Comparison of ENCODE assay signal across 21 cellular contexts in genomic region chr3:38542401-38543298, GRCh38. TPM values are rescaled to one million over a fixed set of nuclear protein-coding genes. Genes with fewer than 3 reads are reported as not detected.
DNase-seq lines count a peak whose midpoint lies in the region; ATAC-seq, FAIRE-seq and TF ChIP-seq lines count a peak whose summit lies in the region.
"Had no signal": no experiment of that assay in that cellular context is flagged by ENCODE, and none has a peak within 500 bp of the region (broad histone marks: within the 10 kb centered on the region; RNA-seq: fewer than 3 reads in every experiment).

No MANE protein-coding gene starts in this region.

- H3K27me3 Mint-ChIP-seq in nephron progenitor cell (ENCODE audit: low read depth, poor library complexity), result peaks cover 14% of the 10 kb centered on the region
- H3K27me3 Mint-ChIP-seq: activated naive CD8-positive, alpha-beta T cell treated with anti-CD3 and anti-CD28 coated beads, Interleukin-2, amount 50 U/mL, for 24 hours had no signal

- peaks cover 9% of the 10 kb centered on the region for H3K4me1 ChIP-seq in BE2C

- no peaks in the 10 kb centered on the region for H3K36me3 ChIP-seq in BE2C
- H3K36me3 ChIP-seq: esophagus muscularis mucosa, WERI-Rb-1 had no signal

- H3K4me3 ChIP-seq in BE2C (ENCODE audit: low read depth, low read length) (no peak overlapping the region), foreskin fibroblast (ENCODE audit: low read depth in 1 of 2, low read length in 2 of 2) (no peak overlapping the region)
- H3K4me3 ChIP-seq: esophagus muscularis mucosa had no signal

- H3K9me3 Mint-ChIP-seq in nephron progenitor cell, result no peaks in the 10 kb centered on the region
- H3K9me3 Mint-ChIP-seq: activated CD4-positive, alpha-beta memory T cell treated with anti-CD3 and anti-CD28 coated beads, Interleukin-2, amount 10 ng/mL, durations not matched to agents 7 days and 5 days; activated naive CD8-positive, alpha-beta T cell treated with anti-CD3 and anti-CD28 coated beads, Interleukin-2, amount 50 U/mL, for 24 hours; activated T-cell treated with anti-CD3 and anti-CD28 coated beads, Interleukin-2, amount 50 U/mL, for 72 hours; neural crest cell had no signal

- H3K36me3 Mint-ChIP-seq in nephron progenitor cell (ENCODE audit: low read depth), result peaks cover 4% of the 10 kb centered on the region

- DNase-seq in BE2C (peak; percentile 33), HTR-8/SVneo (ENCODE audit: insufficient read length, low spot score) (peak; percentile 37), foreskin fibroblast (peak; percentile 29 to 47), nephron progenitor cell (peak; percentile 20), pons (ENCODE audit: low spot score) (no peak), NCI-H345 (lab: John Stamatoyannopoulos, UW) (no peak), G401 (ENCODE audit: low spot score) (no peak)
- DNase-seq: activated CD4-positive, alpha-beta memory T cell treated with anti-CD3 and anti-CD28 coated beads, Interleukin-2, amount 10 ng/mL, durations not matched to agents 7 days and 5 days; activated naive CD8-positive, alpha-beta T cell treated with anti-CD3 and anti-CD28 coated beads, Interleukin-2, amount 50 U/mL, for 24 hours; activated T-cell treated with anti-CD3 and anti-CD28 coated beads, Interleukin-2, amount 50 U/mL, for 72 hours; COR-L47; GF-D8; mesendoderm; NCI-H1417 treated with DMSO at 0.1 percent for 48 hours; NCI-H2171 treated with DMSO at 0.1 percent for 48 hours; stimulated activated CD4-positive, alpha-beta T cell treated with anti-CD3 and anti-CD28 coated beads, Interleukin-4, amount 100 ng/mL, for 1 hour; WERI-Rb-1 had no signal

- peaks cover 23% of the 10 kb centered on the region for H3K4me1 Mint-ChIP-seq in nephron progenitor cell
- H3K4me1 Mint-ChIP-seq: activated CD4-positive, alpha-beta memory T cell treated with anti-CD3 and anti-CD28 coated beads, Interleukin-2, amount 10 ng/mL, durations not matched to agents 7 days and 5 days; activated naive CD8-positive, alpha-beta T cell treated with anti-CD3 and anti-CD28 coated beads, Interleukin-2, amount 50 U/mL, for 24 hours; neural crest cell had no signal

- TF ChIP-seq CTCF in BE2C (IDR thresholded peaks at IDR 0.05; ENCODE audit: low read depth, low read length) (no peak), foreskin fibroblast (IDR thresholded peaks at IDR 0.05; ENCODE audit: low read depth, low read length) (no peak), nephron progenitor cell (IDR thresholded peaks at IDR 0.05) (no peak)

- ATAC-seq in HG02798 (IDR thresholded peaks at IDR 0.05; ENCODE audit: poor library complexity, unreplicated experiment), result no peak
- ATAC-seq: activated naive CD8-positive, alpha-beta T cell treated with anti-CD3 and anti-CD28 coated beads, Interleukin-2, amount 50 U/mL, for 24 hours; activated T-cell treated with anti-CD3 and anti-CD28 coated beads, Interleukin-2, amount 50 U/mL, for 72 hours had no signal

- no peak for FAIRE-seq in HTR-8/SVneo (lab: Jason Lieb, UNC)
- FAIRE-seq: GM12892 had no signal

- no peaks in the 10 kb centered on the region for H3K9me3 ChIP-seq in BE2C
- H3K9me3 ChIP-seq: esophagus muscularis mucosa had no signal

- H3K4me3 Mint-ChIP-seq in nephron progenitor cell, result no peak overlapping the region
- H3K4me3 Mint-ChIP-seq: activated CD4-positive, alpha-beta memory T cell treated with anti-CD3 and anti-CD28 coated beads, Interleukin-2, amount 10 ng/mL, durations not matched to agents 7 days and 5 days; activated naive CD8-positive, alpha-beta T cell treated with anti-CD3 and anti-CD28 coated beads, Interleukin-2, amount 50 U/mL, for 24 hours; activated T-cell treated with anti-CD3 and anti-CD28 coated beads, Interleukin-2, amount 50 U/mL, for 72 hours; neural crest cell had no signal

- no peaks in the 10 kb centered on the region for H3K27me3 ChIP-seq in BE2C
- H3K27me3 ChIP-seq: esophagus muscularis mucosa had no signal

- peak overlapping the region; percentile 49 for H3K27ac Mint-ChIP-seq in nephron progenitor cell
- H3K27ac Mint-ChIP-seq: activated CD4-positive, alpha-beta memory T cell treated with anti-CD3 and anti-CD28 coated beads, Interleukin-2, amount 10 ng/mL, durations not matched to agents 7 days and 5 days; activated naive CD8-positive, alpha-beta T cell treated with anti-CD3 and anti-CD28 coated beads, Interleukin-2, amount 50 U/mL, for 24 hours; activated T-cell treated with anti-CD3 and anti-CD28 coated beads, Interleukin-2, amount 50 U/mL, for 72 hours had no signal

- in situ Hi-C loops in G401 (cut with HindIII; ENCODE audit: low sequenced_read_pairs), result no loop called here

RNA-seq across cellular contexts. Expression of gene EXOG, which starts 46.5 kb away (rescaled TPM):
- 4.2 TPM for polyA plus RNA-seq in BE2C (2012; ENCODE audit: insufficient read depth, insufficient read length, low read depth)
- total RNA-seq in G401 (2014; rRNA removed; shearing (Covaris generic)), result 16.6 and 18.2 TPM in 2 replicates

Comparison
In these comparisons a context has a peak if more than half of its experiments do, and no peak if none do; other contexts are left out.
1. DNase-seq: peak in BE2C (single experiment), HTR-8/SVneo (single experiment), foreskin fibroblast (2 of 2) and nephron progenitor cell (single experiment); none in pons (single experiment), NCI-H345 (single experiment) and G401 (single experiment).